In the genomic region with DNA sequence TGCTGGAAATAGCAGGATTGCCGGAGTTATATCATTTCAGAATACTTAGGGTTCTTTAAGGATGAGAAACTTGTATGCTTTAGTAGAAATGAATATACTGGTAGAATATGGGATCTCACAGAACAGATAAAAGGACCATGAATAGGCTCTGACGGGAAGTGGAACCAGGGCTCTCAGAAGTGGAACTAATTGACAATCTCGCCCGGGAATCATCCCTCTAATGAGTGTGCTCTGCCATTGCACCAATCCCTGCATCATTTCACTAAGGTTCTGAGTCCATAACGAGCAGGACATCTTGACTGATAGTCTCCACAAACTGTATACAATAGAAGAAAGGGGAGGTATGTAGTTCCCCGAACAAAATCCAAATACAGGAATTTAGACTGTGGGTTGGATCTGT, we compare ENCODE assay signal across 1 cellular context.
TF ChIP-seq lines count a peak whose summit lies in the region.

No MANE protein-coding gene starts in this region.

TF ChIP-seq in GM12878, 131 proteins besides CTCF, POLR2A, EP300 and RAD21 (continued from another document):
- TF ChIP-seq TAF1 (IDR thresholded peaks at IDR 0.05; ENCODE audit: borderline replicate concordance, low read depth, low read length): no peak
- no peak for TF ChIP-seq HDGF (IDR thresholded peaks at IDR 0.05)
- no peak for TF ChIP-seq SRF (IDR thresholded peaks at IDR 0.05; ENCODE audit: low read depth in 2 of 2, low read length in 2 of 2)
